Comparison of ENCODE assay signal across 16 cellular contexts in the genomic region with DNA sequence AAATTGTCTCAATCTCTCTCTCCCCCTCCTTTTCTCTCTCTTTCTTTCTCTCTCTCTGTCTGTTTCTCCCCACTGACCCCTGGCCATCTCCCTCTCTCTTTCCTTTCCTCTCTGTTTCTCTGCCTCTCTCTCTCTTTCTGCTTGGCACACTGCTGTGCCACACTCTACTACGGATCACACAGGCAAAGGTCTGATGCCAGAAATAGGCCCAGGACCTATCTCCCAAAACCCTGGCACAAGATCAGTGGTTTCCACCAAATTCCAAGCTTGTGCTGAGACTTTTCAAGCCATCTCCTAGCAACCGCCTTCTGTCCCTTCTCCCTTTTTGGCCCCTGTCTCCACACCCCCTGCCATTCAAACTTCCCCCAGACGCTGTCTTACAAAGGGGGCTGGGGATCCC.
"Had no signal": no experiment of that assay in that cellular context is flagged by ENCODE, and none has a peak within 500 bp of the region (broad histone marks: within the 10 kb centered on the region; RNA-seq: fewer than 3 reads in every experiment).

No MANE protein-coding gene starts in this region.

- H3K4me3 ChIP-seq: coronary artery, pancreas, SK-N-MC, uterus had no signal

- H3K4me1 ChIP-seq: pancreas, uterus had no signal

- H3K4me1 Mint-ChIP-seq: activated naive CD8-positive, alpha-beta T cell treated with anti-CD3 and anti-CD28 coated beads, Interleukin-2, amount 50 U/mL, for 24 hours; memory B cell; stimulated activated memory B cell treated with anti-CD40 and anti-IgM and Interleukin-4, amounts not matched to agents 10 μg/mL and 1 μg/mL and 100 μg/mL, for 72 hours had no signal

- H3K36me3 ChIP-seq: uterus had no signal

- DNase-seq: activated CD4-positive, CD25-positive, alpha-beta regulatory T cell treated with anti-CD3 and anti-CD28 coated beads, Interleukin-2, amount 50 U/mL, for 72 hours; activated naive CD4-positive, alpha-beta T cell treated with anti-CD3 and anti-CD28 coated beads for 36 hours; activated naive CD8-positive, alpha-beta T cell treated with anti-CD3 and anti-CD28 coated beads, Interleukin-2, amount 50 U/mL, for 24 hours; activated T-cell treated with anti-CD3 and anti-CD28 coated beads for 4 hours; effector CD8-positive, alpha-beta T cell; foreskin melanocyte; left colon; pancreas; stimulated activated CD4-positive, alpha-beta T cell treated with anti-CD3 and anti-CD28 coated beads, Interleukin-2, amount 100 ng/mL, for 48 hours; T-helper 9 cell; uterus had no signal

- H3K27me3 Mint-ChIP-seq: memory B cell; stimulated activated memory B cell treated with anti-CD40 and anti-IgM and Interleukin-4, amounts not matched to agents 10 μg/mL and 1 μg/mL and 100 μg/mL, for 72 hours had no signal

- FAIRE-seq: pancreas had no signal

- ATAC-seq: activated naive CD8-positive, alpha-beta T cell treated with anti-CD3 and anti-CD28 coated beads, Interleukin-2, amount 50 U/mL, for 24 hours; left colon; pancreas; stimulated activated memory B cell treated with anti-CD40 and anti-IgM and Interleukin-4, amounts not matched to agents 10 μg/mL and 1 μg/mL and 100 μg/mL, for 72 hours had no signal

- H3K27ac ChIP-seq: coronary artery, pancreas, SK-N-MC, uterus had no signal

- H3K9me3 Mint-ChIP-seq: activated naive CD4-positive, alpha-beta T cell treated with anti-CD3 and anti-CD28 coated beads for 36 hours; activated naive CD8-positive, alpha-beta T cell treated with anti-CD3 and anti-CD28 coated beads, Interleukin-2, amount 50 U/mL, for 24 hours; activated T-helper 2 cell treated with anti-CD3 and anti-CD28 coated beads, Interferon-gamma antibody, Interleukin-2, Interleukin-4, amounts not matched to agents 10 μg/mL and 5 μg/mL and 100 μg/mL, durations not matched to agents 14 hours and 24 hours and 36 hours; memory B cell; stimulated activated memory B cell treated with anti-CD40 and anti-IgM and Interleukin-4, amounts not matched to agents 10 μg/mL and 1 μg/mL and 100 μg/mL, for 72 hours had no signal

- H3K9me3 ChIP-seq: pancreas, uterus had no signal

- H3K36me3 Mint-ChIP-seq: memory B cell; stimulated activated memory B cell treated with anti-CD40 and anti-IgM and Interleukin-4, amounts not matched to agents 10 μg/mL and 1 μg/mL and 100 μg/mL, for 72 hours had no signal

- H3K27ac Mint-ChIP-seq: activated naive CD4-positive, alpha-beta T cell treated with anti-CD3 and anti-CD28 coated beads for 36 hours; activated naive CD8-positive, alpha-beta T cell treated with anti-CD3 and anti-CD28 coated beads, Interleukin-2, amount 50 U/mL, for 24 hours; activated T-helper 2 cell treated with anti-CD3 and anti-CD28 coated beads, Interferon-gamma antibody, Interleukin-2, Interleukin-4, amounts not matched to agents 10 μg/mL and 5 μg/mL and 100 μg/mL, durations not matched to agents 14 hours and 24 hours and 36 hours; memory B cell; stimulated activated memory B cell treated with anti-CD40 and anti-IgM and Interleukin-4, amounts not matched to agents 10 μg/mL and 1 μg/mL and 100 μg/mL, for 72 hours had no signal

- H3K27me3 ChIP-seq: pancreas, uterus had no signal

- H3K4me3 Mint-ChIP-seq: activated naive CD4-positive, alpha-beta T cell treated with anti-CD3 and anti-CD28 coated beads for 36 hours; activated naive CD8-positive, alpha-beta T cell treated with anti-CD3 and anti-CD28 coated beads, Interleukin-2, amount 50 U/mL, for 24 hours; memory B cell; stimulated activated memory B cell treated with anti-CD40 and anti-IgM and Interleukin-4, amounts not matched to agents 10 μg/mL and 1 μg/mL and 100 μg/mL, for 72 hours had no signal
